In the genomic region with DNA sequence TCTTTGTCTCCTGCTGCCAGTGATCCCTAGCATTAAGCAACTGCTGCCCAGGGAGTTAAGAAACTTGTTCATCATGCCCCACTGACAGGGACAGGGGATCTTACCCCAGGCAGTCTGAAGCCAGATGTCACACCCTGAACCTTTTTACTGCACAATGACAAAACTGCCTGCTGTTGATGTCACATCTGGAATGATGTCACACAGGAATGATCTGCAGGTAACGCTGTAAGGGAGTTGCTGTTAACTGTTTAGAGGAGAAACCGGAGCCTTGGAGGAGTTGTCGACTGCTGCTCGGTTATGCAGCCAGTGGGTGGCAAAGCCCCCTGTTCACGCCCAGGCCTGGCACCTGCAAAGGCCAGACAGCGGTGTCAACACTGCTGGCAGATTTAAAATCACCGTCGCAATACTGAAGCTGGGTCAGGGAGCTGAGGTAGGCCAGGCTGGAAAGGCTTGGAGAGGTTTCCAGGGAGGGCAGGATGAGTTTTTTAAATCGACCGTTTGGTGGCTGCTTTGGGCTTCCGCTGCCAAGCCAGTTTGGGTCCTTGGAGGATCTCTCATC, we compare ENCODE assay signal across 9 cellular contexts. TPM values are rescaled to one million over a fixed set of nuclear protein-coding genes. Genes with fewer than 3 reads are reported as not detected.
A peak's percentile ranks its signal among the peaks of the same experiment; 100 is the strongest.
DNase-seq lines count a peak whose midpoint lies in the region; ATAC-seq, FAIRE-seq and TF ChIP-seq lines count a peak whose summit lies in the region.
"Had no signal": no experiment of that assay in that cellular context is flagged by ENCODE, and none has a peak within 500 bp of the region (broad histone marks: within the 10 kb centered on the region; RNA-seq: fewer than 3 reads in every experiment).

No MANE protein-coding gene starts in this region.

- POLR2A ChIA-PET in HepG2 (lab: Yijun Ruan, JAX) = interaction anchor here (1.1 kb wide), 1 partner anchor 39 kb away, joined by 3 read pairs; no protein-coding TSS in a partner anchor

- in situ Hi-C loops in HepG2 (cut with HindIII; ENCODE audit: extremely low pct_ligation_motif_present, low pct_unique_long_range_greater_than_20kb) = no loop called here
- in situ Hi-C loops in transverse colon (cut with MboI; ENCODE audit: low pct_ligation_motif_present in 1 of 4, low pct_unique_long_range_greater_than_20kb in 1 of 4, low sequenced_read_pairs in 3 of 4) = no loop called here

- intact Hi-C loops in activated naive CD4-positive, alpha-beta T cell treated with anti-CD3 and anti-CD28 coated beads for 36 hours (cut with micrococcal nuclease) = no loop called here
- intact Hi-C loops in HepG2 (cut with micrococcal nuclease; ENCODE audit: unreplicated experiment) (loop anchor here (5.0 kb wide), 1 partner anchor 113 kb away; no protein-coding TSS in a partner anchor), transverse colon (cut with DNase I; ENCODE audit: low total_unique reads) (no loop called here)

- no peak overlapping the region for H3K27ac ChIP-seq in HepG2 (ENCODE audit: extremely low read length, insufficient read depth, low read length)
- no peak overlapping the region for H3K27ac ChIP-seq in transverse colon

- H3K4me1 ChIP-seq in adipocyte (ENCODE audit: control insufficient read depth, insufficient read depth, low read length) (no peaks in the 10 kb centered on the region), HepG2 (ENCODE audit: insufficient read depth, low read length) (peaks cover 10% of the 10 kb centered on the region), transverse colon (peaks cover 0 to 10% (median 8%) of the 10 kb centered on the region in 4 donors)

- 33% methylated on average over 3 of the region's 11 CpGs for WGBS in HepG2 (ENCODE audit: low lambda C conversion rate)
- 23% methylated on average over 11 of the region's 11 CpGs; no CpG with 5 or more reads in 1 of the 2 donors for WGBS in transverse colon (ENCODE audit: low coverage in 1 of 2), 2 donors

- H3K4me2 ChIP-seq in HepG2 (ENCODE audit: low read depth, low read length) = peak overlapping the region; percentile 81

- no peak for TF ChIP-seq EP300 in HepG2 (IDR thresholded peaks at IDR 0.05; ENCODE audit: low read depth in 2 of 2, low read length in 2 of 2)
- no peak for TF ChIP-seq EP300 in HepG2 (CRISPR knock-in tag; IDR thresholded peaks at IDR 0.05; ENCODE audit: borderline replicate concordance)
- TF ChIP-seq EP300 in transverse colon (IDR thresholded peaks at IDR 0.05; ENCODE audit: low read depth) = no peak

- DNase-seq in activated naive CD4-positive, alpha-beta T cell treated with anti-CD3 and anti-CD28 coated beads for 36 hours = no peak
- DNase-seq in activated naive CD4-positive, alpha-beta T cell treated with anti-CD3 and anti-CD28 coated beads, Interleukin-2, amount 50 U/mL, for 16 hours = no peak
- DNase-seq in adipocyte (ENCODE audit: low read depth) (no peak), HepG2 (ENCODE audit: low spot score) (no peak), transverse colon (no peak)
- DNase-seq in stimulated activated CD4-positive, alpha-beta T cell treated with anti-CD3 and anti-CD28 coated beads, Interleukin-4, amount 100 ng/mL, for 1 hour = no peak
- DNase-seq: NCI-H446 treated with DMSO at 0.1 percent for 48 hours had no signal

- no peaks in the 10 kb centered on the region for H3K79me2 ChIP-seq in HepG2 (ENCODE audit: insufficient read depth, low read length)

- no peak overlapping the region for H3K27ac Mint-ChIP-seq in activated naive CD4-positive, alpha-beta T cell treated with anti-CD3 and anti-CD28 coated beads for 36 hours

- no peaks in the 10 kb centered on the region for H3K36me3 Mint-ChIP-seq in activated naive CD4-positive, alpha-beta T cell treated with anti-CD3 and anti-CD28 coated beads for 36 hours (ENCODE audit: low read depth)

- H3K27me3 Mint-ChIP-seq in activated naive CD4-positive, alpha-beta T cell treated with anti-CD3 and anti-CD28 coated beads for 36 hours (ENCODE audit: low read depth) = peaks cover 17% of the 10 kb centered on the region

- no peaks in the 10 kb centered on the region for H4K20me1 ChIP-seq in HepG2 (ENCODE audit: insufficient read depth, low read length)

- peak overlapping the region; percentile 65 for H3K4me3 Mint-ChIP-seq in activated naive CD4-positive, alpha-beta T cell treated with anti-CD3 and anti-CD28 coated beads for 36 hours

- H3K36me3 ChIP-seq in adipocyte (ENCODE audit: control insufficient read depth, insufficient read depth, low read length, severe bottlenecking) (no peaks in the 10 kb centered on the region), HepG2 (replicated peaks in 1 of 2; ENCODE audit: control insufficient read depth in 1 of 2, insufficient read depth in 2 of 2, low read length in 2 of 2) (no peaks in the 10 kb centered on the region), transverse colon (no peaks in the 10 kb centered on the region)

- peak overlapping the region; percentile 76 for H3K4me3 ChIP-seq in adipocyte (ENCODE audit: low read length)
- H3K4me3 ChIP-seq in HepG2 (replicated peaks in 1 of 3; ENCODE audit: insufficient read depth in 1 of 3, low read depth in 2 of 3, low read length in 3 of 3) = peak overlapping the region; percentile 50 to 72 (median 65)
- peak overlapping the region in 3 of 4 donors; percentile 18 to 48 (median 31) for H3K4me3 ChIP-seq in transverse colon

- CTCF ChIA-PET in activated naive CD4-positive, alpha-beta T cell treated with anti-CD3 and anti-CD28 coated beads for 36 hours (lab: Charles Lee) = interaction anchor here (1.1 to 13.0 kb wide), 13 partner anchors 13 to 171 kb away, joined by 3 to 170 read pairs (median 7); no protein-coding TSS in a partner anchor
- CTCF ChIA-PET in HepG2 (lab: Yijun Ruan, JAX; ENCODE audit: low intra/inter-chr PET ratio, low total read pairs) = interaction anchor here (0.7 to 2.6 kb wide), 5 partner anchors 14 to 122 kb away, joined by 3 to 19 read pairs (median 3); no protein-coding TSS in a partner anchor

- TF ChIP-seq POLR2A in HepG2 (IDR thresholded peaks at IDR 0.05; ENCODE audit: insufficient read depth in 1 of 2, low read depth in 2 of 2, low read length in 2 of 2) (no peak), transverse colon (IDR thresholded peaks at IDR 0.05) (no peak)

- no peak for FAIRE-seq in HepG2 (lab: Jason Lieb, UNC)

- TF ChIP-seq CTCF in HepG2 (CRISPR knock-in tag; IDR thresholded peaks at IDR 0.05) (no peak), transverse colon (IDR thresholded peaks at IDR 0.05) (no peak)

- H3K27me3 ChIP-seq in adipocyte (replicated peaks; ENCODE audit: control insufficient read depth, insufficient read depth, low read length) = peaks cover 22% of the 10 kb centered on the region
- H3K27me3 ChIP-seq in HepG2 (ENCODE audit: control insufficient read depth in 1 of 2, insufficient read depth in 2 of 2, low read length in 2 of 2) = peaks cover 2 to 32% of the 10 kb centered on the region in 2 experiments
- H3K27me3 ChIP-seq in transverse colon = peaks cover 71% of the 10 kb centered on the region

- TF ChIP-seq RAD21 in HepG2 (CRISPR knock-in tag; IDR thresholded peaks at IDR 0.05) = no peak

- peaks cover 7% of the 10 kb centered on the region for H3K4me1 Mint-ChIP-seq in activated naive CD4-positive, alpha-beta T cell treated with anti-CD3 and anti-CD28 coated beads for 36 hours (ENCODE audit: low read depth)

- no TSS peak for BruUV-seq in HepG2 (replicated peaks; lab: Mats Ljungman, UMichigan)

- H3K9ac ChIP-seq in adipocyte (ENCODE audit: low read length) = no peak overlapping the region
- H3K9ac ChIP-seq in HepG2 (ENCODE audit: insufficient read depth, low read depth, low read length) = no peak overlapping the region

- no peaks in the 10 kb centered on the region for H3K9me3 Mint-ChIP-seq in activated naive CD4-positive, alpha-beta T cell treated with anti-CD3 and anti-CD28 coated beads for 36 hours

- no peaks in the 10 kb centered on the region for H3K9me3 ChIP-seq in adipocyte (ENCODE audit: control insufficient read depth, low read length)
- H3K9me3 ChIP-seq in HepG2 (ENCODE audit: low read length) = no peaks in the 10 kb centered on the region
- no peaks in the 10 kb centered on the region for H3K9me3 ChIP-seq in transverse colon

- H2AFZ ChIP-seq in HepG2 (ENCODE audit: low read length) = no peak overlapping the region

- ATAC-seq in HepG2 = peak; percentile 44
- no peak for ATAC-seq in HG03108 (IDR thresholded peaks at IDR 0.05; ENCODE audit: unreplicated experiment)
- no peak for ATAC-seq in HG02798 (IDR thresholded peaks at IDR 0.05; ENCODE audit: poor library complexity, unreplicated experiment)

TF ChIP-seq in HepG2, 621 proteins besides CTCF, POLR2A, EP300 and RAD21:
- TF ChIP-seq ZNF556 (CRISPR knock-in tag; IDR thresholded peaks at IDR 0.05; ENCODE audit: borderline replicate concordance) (no peak), POGZ (CRISPR knock-in tag; IDR thresholded peaks at IDR 0.05) (0 out of 2 replicates have a peak, but pooled peaks have one; percentile 3)

RNA-seq across cellular contexts. Expression of gene SLIT1, which starts 10.0 kb away (rescaled TPM):
- total RNA-seq in activated naive CD4-positive, alpha-beta T cell treated with anti-CD3 and anti-CD28 coated beads for 36 hours = under 1 TPM; 0.44 to 0.60 TPM
- 0.07 and 0.33 TPM in 2 replicates for total RNA-seq in HepG2 (2016; rRNA removed; fragmentation: Illumina TruSeq; extraction: Trizol)
- total RNA-seq in HepG2 (2016; cell fraction: cytosol; rRNA removed; fragmentation: Illumina TruSeq; extraction: Trizol; ENCODE audit: low read depth) = 0.09 TPM in 1 of 2 replicates, not detected in the other
- total RNA-seq in HepG2 (2016; cell fraction: insoluble cytoplasmic fraction; rRNA removed; fragmentation: Illumina TruSeq; extraction: Trizol) = 0.03 and 0.06 TPM in 2 replicates
- 0.07 and 0.09 TPM in 2 replicates for total RNA-seq in HepG2 (2016; cell fraction: membrane; rRNA removed; fragmentation: Illumina TruSeq; extraction: Trizol)
- total RNA-seq in HepG2 (2016; cell fraction: nucleus; rRNA removed; fragmentation: Illumina TruSeq; extraction: Trizol) = 0.43 and 0.72 TPM in 2 replicates
- polyA plus RNA-seq in HepG2 (2011; rRNA removed) = 0.09 and 0.22 TPM in 2 replicates
- polyA plus RNA-seq in HepG2 (2011; cell fraction: cytosol; rRNA removed) = 0.05 TPM in 2 replicates
- polyA plus RNA-seq in HepG2 (2011; cell fraction: nucleus; rRNA removed) = 0.52 and 0.96 TPM in 2 replicates
- polyA plus RNA-seq in HepG2 (2012) = 0.17 and 0.23 TPM in 2 replicates
- 0.12 TPM in 1 of 2 replicates, not detected in the other for polyA plus RNA-seq in HepG2 (2016; cell fraction: cytosol; fragmentation: Illumina TruSeq; extraction: Trizol; ENCODE audit: low read depth)
- 0.17 TPM in 1 of 2 replicates, not detected in the other for polyA plus RNA-seq in HepG2 (2016; cell fraction: insoluble cytoplasmic fraction; fragmentation: Illumina TruSeq; extraction: Trizol; ENCODE audit: low read depth)
- 0.05 TPM in 1 of 2 replicates, not detected in the other for polyA plus RNA-seq in HepG2 (2016; cell fraction: membrane; fragmentation: Illumina TruSeq; extraction: Trizol; ENCODE audit: low read depth)
- polyA plus RNA-seq in HepG2 (2016; cell fraction: nucleus; fragmentation: Illumina TruSeq; extraction: Trizol; ENCODE audit: insufficient read depth, low read depth) = 0.11 TPM in 1 of 2 replicates, not detected in the other
- polyA minus RNA-seq in HepG2 (2011; rRNA and poly(A)+ RNA removed; ENCODE audit: low replicate concordance) = 0.05 and 2.2 TPM in 2 replicates
- 0.59 TPM in 1 of 2 replicates, not detected in the other for polyA minus RNA-seq in HepG2 (2011; cell fraction: cytosol; rRNA and poly(A)+ RNA removed)
- polyA minus RNA-seq in HepG2 (2011; cell fraction: nucleus; rRNA and poly(A)+ RNA removed) = 1.6 and 1.8 TPM in 2 replicates
- total RNA-seq in transverse colon = 1 to 10 TPM in 1 of 4 donors, under 1 TPM in 2, not detected in 1; 0.27 to 1.9 (median 0.32) TPM
